Comparison of ENCODE assay signal across 1 cellular context in the genomic region with DNA sequence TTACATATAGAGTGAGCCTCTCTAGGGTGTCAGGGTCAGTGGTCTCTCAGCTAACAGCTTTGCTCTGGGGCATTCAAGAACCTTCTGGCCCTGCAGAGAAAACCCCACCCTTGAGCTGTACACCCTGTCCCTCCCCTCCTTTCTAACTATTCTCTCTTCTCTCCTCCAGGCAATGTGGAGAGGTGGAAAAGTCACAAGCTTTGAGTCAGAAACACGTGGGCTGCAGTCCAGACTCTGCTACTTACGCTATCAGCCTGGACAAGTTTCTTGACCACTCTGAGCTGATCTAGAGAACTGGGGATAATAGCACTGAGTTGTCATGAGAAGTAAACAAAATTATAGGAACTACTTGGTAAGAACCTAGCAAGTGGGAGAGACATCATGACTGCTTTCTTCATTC.
TF ChIP-seq lines count a peak whose summit lies in the region.

No MANE protein-coding gene starts in this region.

TF ChIP-seq in K562, 482 proteins besides CTCF, POLR2A, EP300 and RAD21:
- no peak for TF ChIP-seq U2AF1 (optimal IDR thresholded peaks at IDR 0.05; ENCODE audit: low read depth, low read length)
- TF ChIP-seq HDAC3 (IDR thresholded peaks at IDR 0.05; ENCODE audit: borderline replicate concordance, partially characterized antibody), result no peak
- no peak for TF ChIP-seq CBX2 (IDR thresholded peaks at IDR 0.05; ENCODE audit: insufficient read depth, low read length, poor library complexity, severe bottlenecking)
- TF ChIP-seq FOSL1 (tag; conservative IDR thresholded peaks at IDR 0.05), result peak; percentile 60
- no peak for TF ChIP-seq ZNF780A (CRISPR knock-in tag; IDR thresholded peaks at IDR 0.05)
- TF ChIP-seq, protein P1, sequence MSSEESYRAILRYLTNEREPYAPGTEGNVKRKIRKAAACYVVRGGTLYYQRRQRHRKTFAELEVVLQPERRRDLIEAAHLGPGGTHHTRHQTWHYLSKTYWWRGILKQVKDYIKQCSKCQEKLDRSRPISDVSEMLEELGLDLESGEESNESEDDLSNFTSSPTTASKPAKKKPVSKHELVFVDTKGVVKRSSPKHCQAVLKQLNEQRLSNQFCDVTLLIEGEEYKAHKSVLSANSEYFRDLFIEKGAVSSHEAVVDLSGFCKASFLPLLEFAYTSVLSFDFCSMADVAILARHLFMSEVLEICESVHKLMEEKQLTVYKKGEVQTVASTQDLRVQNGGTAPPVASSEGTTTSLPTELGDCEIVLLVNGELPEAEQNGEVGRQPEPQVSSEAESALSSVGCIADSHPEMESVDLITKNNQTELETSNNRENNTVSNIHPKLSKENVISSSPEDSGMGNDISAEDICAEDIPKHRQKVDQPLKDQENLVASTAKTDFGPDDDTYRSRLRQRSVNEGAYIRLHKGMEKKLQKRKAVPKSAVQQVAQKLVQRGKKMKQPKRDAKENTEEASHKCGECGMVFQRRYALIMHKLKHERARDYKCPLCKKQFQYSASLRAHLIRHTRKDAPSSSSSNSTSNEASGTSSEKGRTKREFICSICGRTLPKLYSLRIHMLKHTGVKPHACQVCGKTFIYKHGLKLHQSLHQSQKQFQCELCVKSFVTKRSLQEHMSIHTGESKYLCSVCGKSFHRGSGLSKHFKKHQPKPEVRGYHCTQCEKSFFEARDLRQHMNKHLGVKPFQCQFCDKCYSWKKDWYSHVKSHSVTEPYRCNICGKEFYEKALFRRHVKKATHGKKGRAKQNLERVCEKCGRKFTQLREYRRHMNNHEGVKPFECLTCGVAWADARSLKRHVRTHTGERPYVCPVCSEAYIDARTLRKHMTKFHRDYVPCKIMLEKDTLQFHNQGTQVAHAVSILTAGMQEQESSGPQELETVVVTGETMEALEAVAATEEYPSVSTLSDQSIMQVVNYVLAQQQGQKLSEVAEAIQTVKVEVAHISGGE (CRISPR knock-in tag; IDR thresholded peaks at IDR 0.05), result no peak
- no peak for TF ChIP-seq ZFP36 (IDR thresholded peaks at IDR 0.05; ENCODE audit: low read depth, low read length, partially characterized antibody)
- no peak for TF ChIP-seq KLF10 (CRISPR knock-in tag; IDR thresholded peaks at IDR 0.05)
- TF ChIP-seq ARID3A (IDR thresholded peaks at IDR 0.05; ENCODE audit: borderline replicate concordance, low read depth, low read length), result no peak
- TF ChIP-seq ATF6 (CRISPR knock-in tag; IDR thresholded peaks at IDR 0.05), result no peak
- no peak for TF ChIP-seq ZNF253 (CRISPR knock-in tag; conservative IDR thresholded peaks at IDR 0.05)
- TF ChIP-seq ZNF586 (CRISPR knock-in tag; conservative IDR thresholded peaks at IDR 0.05), result no peak
- TF ChIP-seq ELF4 (CRISPR knock-in tag; IDR thresholded peaks at IDR 0.05), result no peak
- 0 out of 2 replicates have a peak, but pooled peaks have one; percentile 36 for TF ChIP-seq KAT7 (CRISPR knock-in tag; IDR thresholded peaks at IDR 0.05; ENCODE audit: borderline replicate concordance)
- TF ChIP-seq, protein P2, sequence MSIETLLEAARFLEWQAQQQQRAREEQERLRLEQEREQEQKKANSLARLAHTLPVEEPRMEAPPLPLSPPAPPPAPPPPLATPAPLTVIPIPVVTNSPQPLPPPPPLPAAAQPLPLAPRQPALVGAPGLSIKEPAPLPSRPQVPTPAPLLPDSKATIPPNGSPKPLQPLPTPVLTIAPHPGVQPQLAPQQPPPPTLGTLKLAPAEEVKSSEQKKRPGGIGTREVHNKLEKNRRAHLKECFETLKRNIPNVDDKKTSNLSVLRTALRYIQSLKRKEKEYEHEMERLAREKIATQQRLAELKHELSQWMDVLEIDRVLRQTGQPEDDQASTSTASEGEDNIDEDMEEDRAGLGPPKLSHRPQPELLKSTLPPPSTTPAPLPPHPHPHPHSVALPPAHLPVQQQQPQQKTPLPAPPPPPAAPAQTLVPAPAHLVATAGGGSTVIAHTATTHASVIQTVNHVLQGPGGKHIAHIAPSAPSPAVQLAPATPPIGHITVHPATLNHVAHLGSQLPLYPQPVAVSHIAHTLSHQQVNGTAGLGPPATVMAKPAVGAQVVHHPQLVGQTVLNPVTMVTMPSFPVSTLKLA (conservative IDR thresholded peaks at IDR 0.05), result peak in 1 of 2 experiments; percentile 47; a peak in 1 of 4 replicates
- no peak for TF ChIP-seq PKNOX1 (IDR thresholded peaks at IDR 0.05)
- TF ChIP-seq NR2C1 (IDR thresholded peaks at IDR 0.05), result no peak
- TF ChIP-seq NR2C1 (tag; IDR thresholded peaks at IDR 0.05), result no peak
- TF ChIP-seq CBFB (CRISPR knock-in tag; IDR thresholded peaks at IDR 0.05), result no peak
- TF ChIP-seq JUND (IDR thresholded peaks at IDR 0.05; ENCODE audit: borderline replicate concordance, low read depth, low read length), result peak; percentile 21; the same call in 1 of the 2 replicates
- no peak for TF ChIP-seq JUND (tag; IDR thresholded peaks at IDR 0.05; ENCODE audit: borderline replicate concordance, low read depth, low read length)
- TF ChIP-seq TEAD1 (CRISPR knock-in tag; IDR thresholded peaks at IDR 0.05), result no peak
- no peak for TF ChIP-seq ZNF785 (CRISPR knock-in tag; IDR thresholded peaks at IDR 0.05)
- TF ChIP-seq ZNF551 (CRISPR knock-in tag; IDR thresholded peaks at IDR 0.05), result no peak
- no peak for TF ChIP-seq RBM39 (optimal IDR thresholded peaks at IDR 0.05; ENCODE audit: low read depth, low read length)
- TF ChIP-seq, protein P3, sequence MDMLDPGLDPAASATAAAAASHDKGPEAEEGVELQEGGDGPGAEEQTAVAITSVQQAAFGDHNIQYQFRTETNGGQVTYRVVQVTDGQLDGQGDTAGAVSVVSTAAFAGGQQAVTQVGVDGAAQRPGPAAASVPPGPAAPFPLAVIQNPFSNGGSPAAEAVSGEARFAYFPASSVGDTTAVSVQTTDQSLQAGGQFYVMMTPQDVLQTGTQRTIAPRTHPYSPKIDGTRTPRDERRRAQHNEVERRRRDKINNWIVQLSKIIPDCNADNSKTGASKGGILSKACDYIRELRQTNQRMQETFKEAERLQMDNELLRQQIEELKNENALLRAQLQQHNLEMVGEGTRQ (CRISPR knock-in tag; IDR thresholded peaks at IDR 0.05), result 0 out of 2 replicates have a peak, but pooled peaks have one; percentile 7
- TF ChIP-seq ZBTB7A (IDR thresholded peaks at IDR 0.05; ENCODE audit: borderline replicate concordance, control insufficient read depth, low read depth, low read length), result no peak
